Comparison of ENCODE assay signal across 1 cellular context in genomic region chr1:67420835-67421492, GRCh38.
TF ChIP-seq lines count a peak whose summit lies in the region.

No MANE protein-coding gene starts in this region.

TF ChIP-seq in GM12878, 131 proteins besides CTCF, POLR2A, EP300 and RAD21:
- TF ChIP-seq POLR2AphosphoS5 (IDR thresholded peaks at IDR 0.05; ENCODE audit: low read length), result no peak
- TF ChIP-seq PML (IDR thresholded peaks at IDR 0.05; ENCODE audit: low read length), result no peak
- no peak for TF ChIP-seq USF2 (IDR thresholded peaks at IDR 0.05; ENCODE audit: borderline replicate concordance, low read depth, low read length)
- TF ChIP-seq ZZZ3 (IDR thresholded peaks at IDR 0.05; ENCODE audit: control insufficient read depth, insufficient read length, low read depth), result no peak
- TF ChIP-seq ATF2 (IDR thresholded peaks at IDR 0.05; ENCODE audit: low read length), result no peak
- no peak for TF ChIP-seq ELK1 (IDR thresholded peaks at IDR 0.05; ENCODE audit: low read depth, low read length)
- no peak for TF ChIP-seq YBX1 (IDR thresholded peaks at IDR 0.05)
- no peak for TF ChIP-seq SREBF2 (IDR thresholded peaks at IDR 0.05; ENCODE audit: low read length)
- TF ChIP-seq DPF2 (IDR thresholded peaks at IDR 0.05), result no peak
- TF ChIP-seq CEBPB (IDR thresholded peaks at IDR 0.05; ENCODE audit: borderline replicate concordance in 1 of 2, low read depth in 2 of 2, low read length in 2 of 2), result no peak
- no peak for TF ChIP-seq HDAC2 (IDR thresholded peaks at IDR 0.05)
- no peak for TF ChIP-seq SREBF1 (IDR thresholded peaks at IDR 0.05; ENCODE audit: low read length)
- no peak for TF ChIP-seq RCOR1 (conservative IDR thresholded peaks at IDR 0.05; ENCODE audit: low read depth, low read length)
- no peak for TF ChIP-seq SKIL (IDR thresholded peaks at IDR 0.05; ENCODE audit: low read depth, poor library complexity, severe bottlenecking)
- no peak for TF ChIP-seq CREB1 (IDR thresholded peaks at IDR 0.05; ENCODE audit: low read depth)
